Comparison of ENCODE assay signal across 24 cellular contexts in genomic region chr18:31484461-31484860, GRCh38. TPM values are rescaled to one million over a fixed set of nuclear protein-coding genes. Genes with fewer than 3 reads are reported as not detected.
DNase-seq lines count a peak whose midpoint lies in the region; ATAC-seq, FAIRE-seq and TF ChIP-seq lines count a peak whose summit lies in the region.
"Had no signal": no experiment of that assay in that cellular context is flagged by ENCODE, and none has a peak within 500 bp of the region (broad histone marks: within the 10 kb centered on the region; RNA-seq: fewer than 3 reads in every experiment).

No MANE protein-coding gene starts in this region.

- H2AFZ ChIP-seq in keratinocyte (ENCODE audit: control insufficient read depth, low read length) = no peak overlapping the region
- H2AFZ ChIP-seq: GM23338 had no signal

- dilution Hi-C loops in keratinocyte (cut with MboI; ENCODE audit: extremely low pct_ligation_motif_present, low sequenced_read_pairs) = no loop called here

- 43 to 50% methylated on average over 1 of the region's 1 CpG for WGBS in transverse colon (ENCODE audit: low coverage in 1 of 2), 2 donors

- no peak overlapping the region for H3K4me3 ChIP-seq in epithelial cell of esophagus (ENCODE audit: low read length)
- no peak overlapping the region for H3K4me3 ChIP-seq in keratinocyte (ENCODE audit: control insufficient read depth in 2 of 3, extremely low read depth in 1 of 3, insufficient read depth in 2 of 3, low read depth in 1 of 3, low read length in 3 of 3)
- H3K4me3 ChIP-seq in transverse colon = no peak overlapping the region
- H3K4me3 ChIP-seq: BLaER1, GM23338 had no signal

- intact Hi-C loops in transverse colon (cut with DNase I; ENCODE audit: low total_unique reads) = no loop called here

- no peak for ATAC-seq in GM21360 (IDR thresholded peaks at IDR 0.05; ENCODE audit: unreplicated experiment)
- ATAC-seq: GM23338 had no signal

- DNase-seq in GM12892 (ENCODE audit: insufficient read length) = no peak
- peak; percentile 56 for DNase-seq in epithelial cell of esophagus (ENCODE audit: low read depth)
- DNase-seq in keratinocyte (ENCODE audit: low read depth, low spot score) = no peak
- no peak for DNase-seq in transverse colon
- DNase-seq in activated effector memory CD4-positive, alpha-beta T cell treated with Interleukin-2 at 50 U/mL for 16 hours = no peak
- DNase-seq in RPMI8226 = no peak
- no peak for DNase-seq in SIG-M5 (lab: John Stamatoyannopoulos, UW)
- DNase-seq: 8988T; CD4-positive, alpha-beta memory T cell; DMS153; DMS79; GDM1; HCEC 1CT had no signal

- H3K4me2 ChIP-seq in keratinocyte (ENCODE audit: control insufficient read depth, extremely low read depth, insufficient read depth, low read depth, low read length) = no peak overlapping the region
- H3K4me2 ChIP-seq: BLaER1, GM23338 had no signal

- TF ChIP-seq POLR2A in GM12892 (IDR thresholded peaks at IDR 0.05; ENCODE audit: low read depth, low read length) = no peak
- no peak for TF ChIP-seq POLR2A in transverse colon (IDR thresholded peaks at IDR 0.05)

- TF ChIP-seq CTCF in epithelial cell of esophagus (IDR thresholded peaks at IDR 0.05; ENCODE audit: insufficient read depth, low read depth, low read length, missing control alignments) (no peak), keratinocyte (optimal IDR thresholded peaks at IDR 0.05 in 1 of 3, IDR thresholded peaks at IDR 0.05 in 1 of 3, conservative IDR thresholded peaks at IDR 0.05 in 1 of 3; ENCODE audit: extremely low read depth in 1 of 3, insufficient read depth in 2 of 3, low read length in 3 of 3) (no peak), transverse colon (IDR thresholded peaks at IDR 0.05) (peak in 2 of 5 experiments; percentile 17 to 18)

- no peak for TF ChIP-seq EP300 in transverse colon (IDR thresholded peaks at IDR 0.05; ENCODE audit: low read depth)

- H4K20me1 ChIP-seq in keratinocyte (ENCODE audit: control insufficient read depth, extremely low read depth, insufficient read depth, low read length) = no peaks in the 10 kb centered on the region
- H4K20me1 ChIP-seq: BLaER1 had no signal

- H3K27ac ChIP-seq in keratinocyte (ENCODE audit: control insufficient read depth, insufficient read depth, low read length) (peak overlapping the region; percentile 2), transverse colon (peak overlapping the region in 3 of 4 donors; percentile 19 to 53 (median 43))
- H3K27ac ChIP-seq: BLaER1, HL-60 had no signal

- no peaks in the 10 kb centered on the region for H3K27me3 ChIP-seq in keratinocyte (ENCODE audit: control insufficient read depth, extremely low read depth, insufficient read depth, low read length)
- H3K27me3 ChIP-seq in transverse colon = no peaks in the 10 kb centered on the region
- H3K27me3 ChIP-seq: BLaER1 had no signal

- no peaks in the 10 kb centered on the region for H3K79me2 ChIP-seq in keratinocyte (ENCODE audit: control insufficient read depth, insufficient read depth, low read length)

- H3K9me3 ChIP-seq in keratinocyte (ENCODE audit: control insufficient read depth, low read depth, low read length) (no peaks in the 10 kb centered on the region), transverse colon (no peaks in the 10 kb centered on the region)
- H3K9me3 ChIP-seq: BLaER1 had no signal

- H3K36me3 ChIP-seq in keratinocyte (ENCODE audit: control insufficient read depth in 2 of 2, extremely low read depth in 1 of 2, insufficient read depth in 2 of 2, low read length in 2 of 2) = peaks cover 2 to 10% of the 10 kb centered on the region in 2 experiments
- H3K36me3 ChIP-seq in transverse colon = no peaks in the 10 kb centered on the region
- H3K36me3 ChIP-seq: BLaER1 had no signal

- no peaks in the 10 kb centered on the region for H3K9me1 ChIP-seq in keratinocyte (ENCODE audit: control insufficient read depth, extremely low read depth, insufficient read depth, low read length)

- FAIRE-seq in GM12892 (lab: Jason Lieb, UNC) = peak; percentile 68
- peak; percentile 67 for FAIRE-seq in keratinocyte (lab: Jason Lieb, UNC)
- FAIRE-seq: GM19239, H54 had no signal

- in situ Hi-C loops in transverse colon (cut with MboI; ENCODE audit: low pct_ligation_motif_present in 1 of 4, low pct_unique_long_range_greater_than_20kb in 1 of 4, low sequenced_read_pairs in 3 of 4) = no loop called here

- H3K4me1 ChIP-seq in keratinocyte (ENCODE audit: control insufficient read depth, extremely low read depth, insufficient read depth, low read length) = peaks cover 57% of the 10 kb centered on the region
- H3K4me1 ChIP-seq in transverse colon = peaks cover 0 to 11% (median 0%) of the 10 kb centered on the region in 4 donors
- H3K4me1 ChIP-seq: BLaER1 had no signal

- H3K9ac ChIP-seq in keratinocyte (ENCODE audit: control insufficient read depth, extremely low read depth, insufficient read depth, low read length) = no peak overlapping the region
- H3K9ac ChIP-seq: BLaER1 had no signal

RNA-seq across cellular contexts. Expression of gene DSG2, which starts 13.5 kb away (rescaled TPM):
- polyA plus RNA-seq in GM12892 (2012; ENCODE audit: missing spikeins) = 32.9 TPM
- 117 to 157 TPM (median 140 TPM) in 3 replicates for polyA plus RNA-seq in keratinocyte
- polyA plus RNA-seq in keratinocyte (2011; ENCODE audit: low read depth) = 45.0 TPM
- 36.7 and 70.7 TPM in 2 replicates for polyA plus RNA-seq in keratinocyte (2011; cell fraction: cytosol; rRNA removed)
- polyA plus RNA-seq in keratinocyte (2011; cell fraction: nucleus; rRNA removed) = 159 and 180 TPM in 2 replicates
- 30.9 and 98.2 TPM in 2 replicates for polyA plus RNA-seq in keratinocyte (2012; ENCODE audit: low replicate concordance)
- polyA minus RNA-seq in keratinocyte = 60.4 to 135 TPM (median 94.1 TPM) in 3 replicates
- polyA minus RNA-seq in keratinocyte (2011; cell fraction: cytosol; rRNA and poly(A)+ RNA removed) = 53.3 TPM
- polyA minus RNA-seq in keratinocyte (2011; cell fraction: nucleus; rRNA and poly(A)+ RNA removed) = 162 and 289 TPM in 2 replicates
- total RNA-seq in transverse colon = 100 to 1,000 TPM in 3 of 4 donors, 10 to 100 TPM in 1; 59.3 to 272 (median 198) TPM
- total RNA-seq: A673; CD4-positive, alpha-beta memory T cell had no signal
- polyA plus RNA-seq: CD14-positive monocyte; CD4-positive, alpha-beta memory T cell had no signal

RNA-seq across cellular contexts. Expression of gene DSG3, which starts 36.9 kb away (rescaled TPM):
- 0.08 TPM for polyA plus RNA-seq in GM12892 (2012; ENCODE audit: missing spikeins)
- 172 to 488 TPM (median 259 TPM) in 3 replicates for polyA plus RNA-seq in keratinocyte
- 288 TPM for polyA plus RNA-seq in keratinocyte (2011; ENCODE audit: low read depth)
- 59.0 and 114 TPM in 2 replicates for polyA plus RNA-seq in keratinocyte (2011; cell fraction: cytosol; rRNA removed)
- 495 and 579 TPM in 2 replicates for polyA plus RNA-seq in keratinocyte (2011; cell fraction: nucleus; rRNA removed)
- polyA plus RNA-seq in keratinocyte (2012; ENCODE audit: low replicate concordance) = 132 and 436 TPM in 2 replicates
- polyA minus RNA-seq in keratinocyte = 95.0 to 692 TPM (median 426 TPM) in 3 replicates
- 153 TPM for polyA minus RNA-seq in keratinocyte (2011; cell fraction: cytosol; rRNA and poly(A)+ RNA removed)
- polyA minus RNA-seq in keratinocyte (2011; cell fraction: nucleus; rRNA and poly(A)+ RNA removed) = 734 and 1,189 TPM in 2 replicates
- total RNA-seq in transverse colon = under 1 TPM in 1 of 4 donors, not detected in 3; under 0.01 TPM
- total RNA-seq: A673; CD4-positive, alpha-beta memory T cell; Daoy; HT1080 had no signal
- polyA plus RNA-seq: AG04450, CD14-positive monocyte had no signal
